1 cellular context compared by ENCODE assay signal in genomic region chrX:24465524-24465850, GRCh38.
TF ChIP-seq lines count a peak whose summit lies in the region.

No MANE protein-coding gene starts in this region.

TF ChIP-seq in SK-N-SH, 30 proteins besides CTCF, POLR2A, EP300 and RAD21 (continued from another document):
- TF ChIP-seq IRF3 (IDR thresholded peaks at IDR 0.05; ENCODE audit: low read depth, low read length), result no peak
- no peak for TF ChIP-seq GABPA (IDR thresholded peaks at IDR 0.05; ENCODE audit: low read depth)
- TF ChIP-seq SMC3 (IDR thresholded peaks at IDR 0.05; ENCODE audit: low read depth, low read length), result no peak
- TF ChIP-seq FOSL2 (IDR thresholded peaks at IDR 0.05; ENCODE audit: borderline replicate concordance, low read depth), result no peak
